21 cellular contexts compared by ENCODE assay signal in the genomic region with DNA sequence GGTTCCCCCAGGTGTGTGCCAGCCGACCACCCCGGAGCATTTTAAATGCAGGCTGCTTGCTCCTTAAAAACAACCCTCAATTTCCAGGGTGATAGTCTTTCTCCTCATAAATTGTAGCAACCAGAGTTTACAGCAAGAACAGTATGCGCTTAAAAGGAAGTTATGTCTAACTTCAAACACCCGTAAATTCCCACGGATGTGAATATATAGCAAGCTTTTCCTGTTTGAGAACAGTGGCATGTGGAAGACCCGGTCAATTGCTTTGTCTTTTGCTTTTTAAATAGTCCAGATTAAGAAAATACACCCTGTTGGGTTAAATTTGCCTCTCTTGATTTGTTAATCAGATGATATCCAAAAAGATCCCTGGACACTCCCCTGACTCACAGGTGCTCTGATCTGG. TPM values are rescaled to one million over a fixed set of nuclear protein-coding genes. Genes with fewer than 3 reads are reported as not detected.
DNase-seq lines count a peak whose midpoint lies in the region; ATAC-seq and TF ChIP-seq lines count a peak whose summit lies in the region.
"Had no signal": no experiment of that assay in that cellular context is flagged by ENCODE, and none has a peak within 500 bp of the region (broad histone marks: within the 10 kb centered on the region; RNA-seq: fewer than 3 reads in every experiment).

No MANE protein-coding gene starts in this region.

- no peaks in the 10 kb centered on the region for H3K9me3 ChIP-seq in CD4-positive, CD25-positive, alpha-beta regulatory T cell (ENCODE audit: control insufficient read depth in 2 of 2, low read length in 2 of 2)
- no peaks in the 10 kb centered on the region for H3K9me3 ChIP-seq in MG63
- H3K9me3 ChIP-seq: esophagus muscularis mucosa, gastroesophageal sphincter, HAP-1, prostate gland had no signal

- H3K4me1 ChIP-seq in CD4-positive, CD25-positive, alpha-beta regulatory T cell (ENCODE audit: control insufficient read depth, insufficient read depth, low read length, poor library complexity, severe bottlenecking) = peaks cover 8% of the 10 kb centered on the region

- no peak overlapping the region for H3K27ac ChIP-seq in CD4-positive, CD25-positive, alpha-beta regulatory T cell (ENCODE audit: insufficient read depth, low read length, poor library complexity, severe bottlenecking)
- H3K27ac ChIP-seq: 22Rv1, esophagus muscularis mucosa, gastroesophageal sphincter had no signal

- peaks cover 32% of the 10 kb centered on the region for H3K36me3 Mint-ChIP-seq in CD4-positive, CD25-positive, alpha-beta regulatory T cell
- peaks cover 60% of the 10 kb centered on the region for H3K36me3 Mint-ChIP-seq in activated CD8-positive, alpha-beta T cell treated with anti-CD3 and anti-CD28 coated beads for 36 hours (ENCODE audit: low read depth)
- peaks cover 21% of the 10 kb centered on the region for H3K36me3 Mint-ChIP-seq in memory B cell

- peak; percentile 21 to 42 for DNase-seq in NCI-H526 (lab: John Stamatoyannopoulos, UW)
- DNase-seq in NCI-H526 treated with DMSO at 0.1 percent for 48 hours (lab: John Stamatoyannopoulos, UW) = no peak
- no peak for DNase-seq in CD4-positive, CD25-positive, alpha-beta regulatory T cell
- no peak for DNase-seq in activated CD8-positive, alpha-beta T cell treated with anti-CD3 and anti-CD28 coated beads for 36 hours
- no peak for DNase-seq in memory B cell (ENCODE audit: low spot score in 2 of 2)
- DNase-seq in amygdala (lab: John Stamatoyannopoulos, UW) = no peak
- no peak for DNase-seq in MG63
- DNase-seq: activated CD4-positive, CD25-positive, alpha-beta regulatory T cell treated with anti-CD3 and anti-CD28 coated beads, Interleukin-2, amount 50 U/mL, for 72 hours; amniotic stem cell; central memory CD4-positive, alpha-beta T cell; left cardiac atrium; NCI-H1417 treated with DMSO at 0.1 percent for 48 hours; stimulated activated CD4-positive, alpha-beta T cell treated with anti-CD3 and anti-CD28 coated beads, Interleukin-2, amount 100 ng/mL, for 24 hours; T-helper 9 cell had no signal

- TF ChIP-seq CTCF in activated CD8-positive, alpha-beta T cell treated with anti-CD3 and anti-CD28 coated beads for 36 hours (IDR thresholded peaks at IDR 0.05) = no peak

- H3K9me3 Mint-ChIP-seq in CD4-positive, CD25-positive, alpha-beta regulatory T cell = no peaks in the 10 kb centered on the region
- H3K9me3 Mint-ChIP-seq in activated CD8-positive, alpha-beta T cell treated with anti-CD3 and anti-CD28 coated beads for 36 hours = no peaks in the 10 kb centered on the region
- H3K9me3 Mint-ChIP-seq in memory B cell = no peaks in the 10 kb centered on the region
- H3K9me3 Mint-ChIP-seq: neural crest cell had no signal

- POLR2A ChIA-PET in activated CD8-positive, alpha-beta T cell treated with anti-CD3 and anti-CD28 coated beads for 36 hours (lab: Charles Lee) = interaction anchor here (0.9 kb wide), 1 partner anchor 483 kb away, joined by 4 read pairs; no protein-coding TSS in a partner anchor

- peaks cover 4 to 21% (median 14%) of the 10 kb centered on the region in 4 donors for H3K4me1 Mint-ChIP-seq in CD4-positive, CD25-positive, alpha-beta regulatory T cell
- peaks cover 19% of the 10 kb centered on the region for H3K4me1 Mint-ChIP-seq in activated CD8-positive, alpha-beta T cell treated with anti-CD3 and anti-CD28 coated beads for 36 hours (ENCODE audit: low read depth)
- H3K4me1 Mint-ChIP-seq in memory B cell = peaks cover 2% of the 10 kb centered on the region

- CTCF ChIA-PET in activated CD8-positive, alpha-beta T cell treated with anti-CD3 and anti-CD28 coated beads for 36 hours (lab: Charles Lee) = no interaction called here

- H3K4me3 Mint-ChIP-seq in CD4-positive, CD25-positive, alpha-beta regulatory T cell = peak overlapping the region in 1 of 4 donors; percentile 11
- H3K4me3 Mint-ChIP-seq in activated CD8-positive, alpha-beta T cell treated with anti-CD3 and anti-CD28 coated beads for 36 hours = no peak overlapping the region
- H3K4me3 Mint-ChIP-seq in memory B cell = no peak overlapping the region
- H3K4me3 Mint-ChIP-seq: neural crest cell had no signal

- intact Hi-C loops in activated CD8-positive, alpha-beta T cell treated with anti-CD3 and anti-CD28 coated beads for 36 hours (cut with micrococcal nuclease) = no loop called here

- no peak for ATAC-seq in CD4-positive, CD25-positive, alpha-beta regulatory T cell (ENCODE audit: low read depth in 2 of 2)
- no peak for ATAC-seq in activated CD8-positive, alpha-beta T cell treated with anti-CD3 and anti-CD28 coated beads for 36 hours
- ATAC-seq in memory B cell (ENCODE audit: low read depth) (no peak), GM21737 (IDR thresholded peaks at IDR 0.05; ENCODE audit: unreplicated experiment) (no peak)
- ATAC-seq: gastroesophageal sphincter, left cardiac atrium had no signal

- H3K36me3 ChIP-seq in CD4-positive, CD25-positive, alpha-beta regulatory T cell (ENCODE audit: control insufficient read depth, insufficient read depth, low read length) = peaks cover 97% of the 10 kb centered on the region
- peaks cover 26% of the 10 kb centered on the region for H3K36me3 ChIP-seq in MG63
- H3K36me3 ChIP-seq: prostate gland had no signal

- no peaks in the 10 kb centered on the region for H3K27me3 Mint-ChIP-seq in CD4-positive, CD25-positive, alpha-beta regulatory T cell
- H3K27me3 Mint-ChIP-seq in activated CD8-positive, alpha-beta T cell treated with anti-CD3 and anti-CD28 coated beads for 36 hours = no peaks in the 10 kb centered on the region
- H3K27me3 Mint-ChIP-seq in memory B cell = no peaks in the 10 kb centered on the region

- no peak overlapping the region for H3K4me3 ChIP-seq in CD4-positive, CD25-positive, alpha-beta regulatory T cell (ENCODE audit: low read depth, low read length)
- H3K4me3 ChIP-seq in MG63 = no peak overlapping the region
- H3K4me3 ChIP-seq: esophagus muscularis mucosa, gastroesophageal sphincter, HAP-1, prostate gland had no signal

- H3K27ac Mint-ChIP-seq in CD4-positive, CD25-positive, alpha-beta regulatory T cell = peak overlapping the region; percentile 27 to 75 (median 38)
- H3K27ac Mint-ChIP-seq in activated CD8-positive, alpha-beta T cell treated with anti-CD3 and anti-CD28 coated beads for 36 hours = peak overlapping the region; percentile 55
- H3K27ac Mint-ChIP-seq in memory B cell = peak overlapping the region; percentile 83

- no peaks in the 10 kb centered on the region for H3K27me3 ChIP-seq in CD4-positive, CD25-positive, alpha-beta regulatory T cell (ENCODE audit: control insufficient read depth, insufficient read depth, low read length)
- H3K27me3 ChIP-seq in MG63 = no peaks in the 10 kb centered on the region
- H3K27me3 ChIP-seq: esophagus muscularis mucosa, gastroesophageal sphincter had no signal

RNA-seq across cellular contexts. Expression of a gene that starts 20.8 kb away (rescaled TPM):
- total RNA-seq in CD4-positive, CD25-positive, alpha-beta regulatory T cell = 48.0 TPM
- 10 to 100 TPM; 14.7 to 20.2 (median 16.6) TPM for polyA plus RNA-seq in CD4-positive, CD25-positive, alpha-beta regulatory T cell
- total RNA-seq in activated CD8-positive, alpha-beta T cell treated with anti-CD3 and anti-CD28 coated beads for 36 hours = 10 to 100 TPM; 73.9 to 78.2 TPM
- 8.2 and 27.7 TPM in 2 replicates for total RNA-seq in MG63 (2014; rRNA removed; shearing (Covaris generic); ENCODE audit: low replicate concordance)

RNA-seq across cellular contexts. Expression of a gene that starts 54.6 kb away (rescaled TPM):
- total RNA-seq in CD4-positive, CD25-positive, alpha-beta regulatory T cell = 41.0 TPM
- 10 to 100 TPM; 16.9 to 27.6 (median 19.7) TPM for polyA plus RNA-seq in CD4-positive, CD25-positive, alpha-beta regulatory T cell
- 10 to 100 TPM; 11.3 to 11.8 TPM for total RNA-seq in activated CD8-positive, alpha-beta T cell treated with anti-CD3 and anti-CD28 coated beads for 36 hours
- total RNA-seq in MG63 (2014; rRNA removed; shearing (Covaris generic); ENCODE audit: low replicate concordance) = 10.4 and 13.3 TPM in 2 replicates

Comparison
In these comparisons a context has a peak if more than half of its experiments do, and no peak if none do; other contexts are left out.
1. DNase-seq: peak in NCI-H526 (2 of 2); none in NCI-H526 treated with DMSO at 0.1 percent for 48 hours (single experiment), CD4-positive, CD25-positive, alpha-beta regulatory T cell (0 of 3), activated CD8-positive, alpha-beta T cell treated with anti-CD3 and anti-CD28 coated beads for 36 hours (single experiment), memory B cell (0 of 2), amygdala (0 of 56) and MG63 (single experiment).
2. Peak in every context shown above with its lines, with median percentiles within 50 percentile points of each other: H3K27ac Mint-ChIP-seq.